Comparison of ENCODE assay signal across 8 cellular contexts in the genomic region with DNA sequence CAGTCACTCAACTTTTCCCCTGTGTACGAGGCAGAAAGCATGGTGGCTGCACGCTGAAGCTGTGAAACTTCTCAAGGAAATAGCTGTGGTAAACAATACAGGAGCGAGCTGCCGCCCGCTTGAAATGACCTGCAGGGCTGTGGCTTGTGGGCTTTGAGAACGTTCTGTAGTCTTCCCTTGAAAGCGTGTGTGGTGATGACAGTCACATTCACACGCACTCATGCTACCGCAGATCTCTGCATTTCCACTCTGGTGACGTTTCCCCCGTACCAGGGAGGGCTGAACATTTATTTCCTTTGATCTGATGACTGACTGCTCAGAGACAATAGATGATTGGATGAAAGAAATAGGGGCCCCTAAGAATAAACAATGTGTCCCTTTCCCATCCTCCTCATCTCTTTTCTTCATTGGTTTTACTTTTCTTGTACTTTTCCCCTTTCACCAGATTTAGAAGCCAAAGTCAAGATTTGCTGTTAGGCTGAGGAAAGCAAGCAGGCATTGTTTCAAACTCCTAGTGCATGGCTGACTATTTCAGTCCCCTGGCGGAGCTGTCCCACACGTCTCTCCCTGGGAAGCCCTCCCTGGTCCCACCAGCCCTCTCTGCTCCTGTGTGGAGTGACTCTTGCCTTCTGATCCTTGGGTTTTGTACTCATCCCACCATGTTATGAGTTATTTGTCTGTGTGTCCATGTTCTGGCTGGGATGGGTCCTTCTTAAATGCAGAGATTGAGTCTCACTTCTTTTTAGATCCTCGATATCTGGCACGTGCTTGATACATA. TPM values are rescaled to one million over a fixed set of nuclear protein-coding genes. Genes with fewer than 3 reads are reported as not detected.
DNase-seq lines count a peak whose midpoint lies in the region; ATAC-seq and TF ChIP-seq lines count a peak whose summit lies in the region.

No MANE protein-coding gene starts in this region.

- H3K27me3 ChIP-seq in gastrocnemius medialis (no peaks in the 10 kb centered on the region), Caco-2 (replicated peaks; ENCODE audit: control insufficient read depth, insufficient read depth, low read length) (no peaks in the 10 kb centered on the region)

- H3K4me1 ChIP-seq in gastrocnemius medialis (peaks cover 20 to 26% of the 10 kb centered on the region in 2 donors), Caco-2 (no peaks in the 10 kb centered on the region)

- H3K4me3 Mint-ChIP-seq in activated CD4-positive, alpha-beta T cell treated with anti-CD3 and anti-CD28 coated beads, Interleukin-2, amount 10 ng/mL, durations not matched to agents 7 days and 5 days, result peak overlapping the region; percentile 71
- peak overlapping the region; percentile 80 to 86 for H3K4me3 Mint-ChIP-seq in effector memory CD8-positive, alpha-beta T cell
- H3K4me3 Mint-ChIP-seq in Caco-2 (ENCODE audit: unreplicated experiment), result no peak overlapping the region

- intact Hi-C loops in gastrocnemius medialis (cut with DNase I; ENCODE audit: low total_unique reads), result loop anchor here (10.0 kb wide), 1 partner anchor 881 kb away; no protein-coding TSS in a partner anchor
- intact Hi-C loops in Caco-2 (cut with micrococcal nuclease; ENCODE audit: unreplicated experiment), result no loop called here

- ATAC-seq in GM18508 (IDR thresholded peaks at IDR 0.05; ENCODE audit: insufficient read depth, unreplicated experiment), result peak; percentile 41
- peak; percentile 50 for ATAC-seq in HG03097 (IDR thresholded peaks at IDR 0.05; ENCODE audit: low FRiP score, unreplicated experiment)
- peak; percentile 74 for ATAC-seq in effector memory CD8-positive, alpha-beta T cell (replicated peaks)
- no peak for ATAC-seq in gastrocnemius medialis

- H3K4me1 Mint-ChIP-seq in activated CD4-positive, alpha-beta T cell treated with anti-CD3 and anti-CD28 coated beads, Interleukin-2, amount 10 ng/mL, durations not matched to agents 7 days and 5 days, result peaks cover 75% of the 10 kb centered on the region
- peaks cover 52% of the 10 kb centered on the region in 2 donors for H3K4me1 Mint-ChIP-seq in effector memory CD8-positive, alpha-beta T cell (ENCODE audit: low read depth in 2 of 2)
- peaks cover 7% of the 10 kb centered on the region for H3K4me1 Mint-ChIP-seq in Caco-2 (ENCODE audit: low read depth, unreplicated experiment)

- H3K9me3 ChIP-seq in gastrocnemius medialis, result no peaks in the 10 kb centered on the region
- no peaks in the 10 kb centered on the region for H3K9me3 ChIP-seq in Caco-2

- peaks cover 39% of the 10 kb centered on the region for H3K36me3 Mint-ChIP-seq in activated CD4-positive, alpha-beta T cell treated with anti-CD3 and anti-CD28 coated beads, Interleukin-2, amount 10 ng/mL, durations not matched to agents 7 days and 5 days (ENCODE audit: low read depth)
- peaks cover 71% of the 10 kb centered on the region for H3K36me3 Mint-ChIP-seq in effector memory CD8-positive, alpha-beta T cell (ENCODE audit: insufficient read depth)
- no peaks in the 10 kb centered on the region for H3K36me3 Mint-ChIP-seq in Caco-2 (ENCODE audit: insufficient read depth, unreplicated experiment)

- H3K36me3 ChIP-seq in gastrocnemius medialis (no peaks in the 10 kb centered on the region), Caco-2 (ENCODE audit: control insufficient read depth, insufficient read depth, low read length) (no peaks in the 10 kb centered on the region)

- BruUV-seq in Caco-2 (replicated peaks; lab: Mats Ljungman, UMichigan), result no TSS peak

- peak overlapping the region; percentile 87 to 96 (median 91) for H3K27ac ChIP-seq in gastrocnemius medialis

- no peak for TF ChIP-seq POLR2A in gastrocnemius medialis (IDR thresholded peaks at IDR 0.05)

- peak overlapping the region; percentile 98 for H3K27ac Mint-ChIP-seq in activated CD4-positive, alpha-beta T cell treated with anti-CD3 and anti-CD28 coated beads, Interleukin-2, amount 10 ng/mL, durations not matched to agents 7 days and 5 days
- peak overlapping the region; percentile 97 for H3K27ac Mint-ChIP-seq in effector memory CD8-positive, alpha-beta T cell
- no peak overlapping the region for H3K27ac Mint-ChIP-seq in Caco-2 (ENCODE audit: unreplicated experiment)

- in situ Hi-C loops in gastrocnemius medialis (cut with MboI; ENCODE audit: low sequenced_read_pairs in 4 of 4), result no loop called here

- peak; percentile 96 for DNase-seq in activated CD4-positive, alpha-beta T cell treated with anti-CD3 and anti-CD28 coated beads, Interleukin-2, amount 10 ng/mL, durations not matched to agents 7 days and 5 days
- peak; percentile 85 to 87 (median 86) for DNase-seq in effector memory CD8-positive, alpha-beta T cell
- DNase-seq in gastrocnemius medialis, result no peak
- DNase-seq in Caco-2, result no peak
- DNase-seq in COLO829 (ENCODE audit: low spot score), result no peak
- no peak for DNase-seq in NCI-H2227 (lab: John Stamatoyannopoulos, UW; ENCODE audit: unreplicated experiment)

- CTCF ChIA-PET in activated CD4-positive, alpha-beta T cell treated with anti-CD3 and anti-CD28 coated beads, Interleukin-2, amount 10 ng/mL, durations not matched to agents 7 days and 5 days (lab: Charles Lee), result interaction anchor here (0.6 to 1.5 kb wide), 7 partner anchors 9 to 163 kb away, joined by 3 to 10 read pairs (median 3); a partner anchor contains a TSS
- CTCF ChIA-PET in Caco-2 (lab: Charles Lee), result interaction anchor here (0.7 kb wide), 1 partner anchor 37 kb away, joined by 3 read pairs; no protein-coding TSS in a partner anchor

- no peaks in the 10 kb centered on the region for H3K9me3 Mint-ChIP-seq in activated CD4-positive, alpha-beta T cell treated with anti-CD3 and anti-CD28 coated beads, Interleukin-2, amount 10 ng/mL, durations not matched to agents 7 days and 5 days
- no peaks in the 10 kb centered on the region for H3K9me3 Mint-ChIP-seq in effector memory CD8-positive, alpha-beta T cell
- H3K9me3 Mint-ChIP-seq in Caco-2 (ENCODE audit: unreplicated experiment), result no peaks in the 10 kb centered on the region

- TF ChIP-seq CTCF in gastrocnemius medialis (IDR thresholded peaks at IDR 0.05 in 4 of 5, conservative IDR thresholded peaks at IDR 0.05 in 1 of 5) (no peak), Caco-2 (IDR thresholded peaks at IDR 0.05; ENCODE audit: insufficient read depth in 1 of 2, low read depth in 1 of 2, low read length in 1 of 2, severe bottlenecking in 1 of 2, unreplicated experiment in 1 of 2) (no peak)

- no peak overlapping the region for H3K4me3 ChIP-seq in gastrocnemius medialis
- no peak overlapping the region for H3K4me3 ChIP-seq in Caco-2 (ENCODE audit: low read depth, low read length)

- H3K27me3 Mint-ChIP-seq in activated CD4-positive, alpha-beta T cell treated with anti-CD3 and anti-CD28 coated beads, Interleukin-2, amount 10 ng/mL, durations not matched to agents 7 days and 5 days, result no peaks in the 10 kb centered on the region
- H3K27me3 Mint-ChIP-seq in effector memory CD8-positive, alpha-beta T cell, result no peaks in the 10 kb centered on the region
- no peaks in the 10 kb centered on the region for H3K27me3 Mint-ChIP-seq in Caco-2 (ENCODE audit: insufficient read depth, unreplicated experiment)

- POLR2A ChIA-PET in activated CD4-positive, alpha-beta T cell treated with anti-CD3 and anti-CD28 coated beads, Interleukin-2, amount 10 ng/mL, durations not matched to agents 7 days and 5 days (lab: Charles Lee), result interaction anchor here (0.6 to 2.5 kb wide), 2 partner anchors 10 to 24 kb away, joined by 15 to 32 read pairs; a partner anchor contains a TSS
- POLR2A ChIA-PET in Caco-2 (lab: Charles Lee), result no interaction called here

RNA-seq across cellular contexts. Expression of a gene that starts 3.9 kb away (rescaled TPM):
- total RNA-seq in activated CD4-positive, alpha-beta T cell treated with anti-CD3 and anti-CD28 coated beads, Interleukin-2, amount 10 ng/mL, durations not matched to agents 7 days and 5 days, result 10 to 100 TPM; 25.8 to 26.9 TPM
- total RNA-seq in gastrocnemius medialis (10 to 100 TPM in 2 of 4 donors, 1 to 10 TPM in 2; 3.0 to 16.7 (median 6.7) TPM), Caco-2 (2022) (0.86 and 1.1 TPM in 2 replicates)

RNA-seq across cellular contexts. Expression of a gene that starts 9.2 kb away (rescaled TPM):
- total RNA-seq in activated CD4-positive, alpha-beta T cell treated with anti-CD3 and anti-CD28 coated beads, Interleukin-2, amount 10 ng/mL, durations not matched to agents 7 days and 5 days, result 100 to 1,000 TPM in 1 of 2 experiments, 10 to 100 TPM in 1; 81.4 to 102 TPM
- total RNA-seq in gastrocnemius medialis (10 to 100 TPM; 62.8 to 94.7 (median 67.3) TPM), Caco-2 (2022) (95.6 and 96.6 TPM in 2 replicates)

Comparison
In these comparisons a context has a peak if more than half of its experiments do, and no peak if none do; other contexts are left out.
1. ATAC-seq: peak in GM18508 (single experiment), HG03097 (single experiment) and effector memory CD8-positive, alpha-beta T cell (single experiment); none in gastrocnemius medialis (0 of 2).
2. DNase-seq: peak in activated CD4-positive, alpha-beta T cell treated with anti-CD3 and anti-CD28 coated beads, Interleukin-2, amount 10 ng/mL, durations not matched to agents 7 days and 5 days (single experiment) and effector memory CD8-positive, alpha-beta T cell (3 of 3); none in gastrocnemius medialis (0 of 2), Caco-2 (0 of 2), COLO829 (single experiment) and NCI-H2227 (single experiment).